ENCODE assay signal across 13 cellular contexts in genomic region chr2:226477221-226478120, GRCh38.
DNase-seq lines count a peak whose midpoint lies in the region; ATAC-seq and TF ChIP-seq lines count a peak whose summit lies in the region.
"Had no signal": no experiment of that assay in that cellular context is flagged by ENCODE, and none has a peak within 500 bp of the region (broad histone marks: within the 10 kb centered on the region; RNA-seq: fewer than 3 reads in every experiment).

No MANE protein-coding gene starts in this region.

- H2AFZ ChIP-seq in ACC112 (ENCODE audit: low read length, unreplicated experiment), result peak overlapping the region; percentile 85

- H3K4me3 ChIP-seq in ACC112 (ENCODE audit: low read depth, low read length), result peak overlapping the region; percentile 43; the same call in 1 of the 2 replicates
- H3K4me3 ChIP-seq in adrenal gland, result no peak overlapping the region
- no peak overlapping the region for H3K4me3 ChIP-seq in psoas muscle
- H3K4me3 ChIP-seq: GM12878, lung had no signal

- no peak for DNase-seq in adrenal gland
- DNase-seq in left ventricle myocardium superior, result no peak
- peak; percentile 15 to 48 for DNase-seq in psoas muscle
- no peak for DNase-seq in activated CD4-positive, CD25-positive, alpha-beta regulatory T cell (lab: John Stamatoyannopoulos, UW)
- DNase-seq in middle frontal gyrus (ENCODE audit: extremely low spot score, low spot score), result no peak
- no peak for DNase-seq in activated CD8-positive, alpha-beta memory T cell treated with anti-CD3 and anti-CD28 coated beads, Interleukin-2, amount 10 ng/mL, durations not matched to agents 7 days and 5 days
- DNase-seq: activated effector memory CD4-positive, alpha-beta T cell treated with Interleukin-2 at 50 U/mL for 16 hours; NCI-H1048; NCI-H524 had no signal

- H3K27me3 ChIP-seq in ACC112 (ENCODE audit: insufficient read depth, low read length) (no peaks in the 10 kb centered on the region), adrenal gland (no peaks in the 10 kb centered on the region), psoas muscle (ENCODE audit: insufficient read depth in 3 of 3, low read length in 2 of 3) (no peaks in the 10 kb centered on the region)

- intact Hi-C loops in adrenal gland (cut with DNase I), result no loop called here
- intact Hi-C loops in left ventricle myocardium superior (cut with micrococcal nuclease), result no loop called here
- intact Hi-C loops in psoas muscle (cut with DNase I), result no loop called here

- H3K36me3 ChIP-seq in ACC112 (ENCODE audit: insufficient read depth, low read length) (0 out of 2 replicates have a peak, but pooled peaks cover 2% of the 10 kb centered on the region), adrenal gland (replicated peaks in 1 of 2) (no peaks in the 10 kb centered on the region), psoas muscle (ENCODE audit: insufficient read depth in 1 of 2, low read depth in 1 of 2) (no peaks in the 10 kb centered on the region)

- peaks cover 3% of the 10 kb centered on the region for H3K27me3 Mint-ChIP-seq in activated CD8-positive, alpha-beta memory T cell treated with anti-CD3 and anti-CD28 coated beads, Interleukin-2, amount 10 ng/mL, durations not matched to agents 7 days and 5 days

- CTCF ChIA-PET in activated CD8-positive, alpha-beta memory T cell treated with anti-CD3 and anti-CD28 coated beads, Interleukin-2, amount 10 ng/mL, durations not matched to agents 7 days and 5 days (lab: Charles Lee), result no interaction called here

- no peak for TF ChIP-seq POLR2A in adrenal gland (IDR thresholded peaks at IDR 0.05)

- no peak overlapping the region for H3K4me3 Mint-ChIP-seq in activated CD8-positive, alpha-beta memory T cell treated with anti-CD3 and anti-CD28 coated beads, Interleukin-2, amount 10 ng/mL, durations not matched to agents 7 days and 5 days

- no peak overlapping the region for H3K27ac Mint-ChIP-seq in activated CD8-positive, alpha-beta memory T cell treated with anti-CD3 and anti-CD28 coated beads, Interleukin-2, amount 10 ng/mL, durations not matched to agents 7 days and 5 days

- 74 to 82% (median 77%) methylated on average over 10 of the region's 10 CpGs for WGBS in adrenal gland, 4 donors
- 33 to 58% (median 41%) methylated on average over 10 of the region's 10 CpGs for WGBS in psoas muscle, 3 donors

- H3K4me1 ChIP-seq in ACC112 (ENCODE audit: control insufficient read depth, insufficient read depth, low read length, unreplicated experiment) (peaks cover 44% of the 10 kb centered on the region), adrenal gland (replicated peaks in 1 of 2) (peaks cover 15 to 20% of the 10 kb centered on the region in 2 donors), psoas muscle (peaks cover 18% of the 10 kb centered on the region)

- no peaks in the 10 kb centered on the region for H3K79me2 ChIP-seq in ACC112 (ENCODE audit: control insufficient read depth, insufficient read depth, low read length, unreplicated experiment)

- no peaks in the 10 kb centered on the region for H3K9me3 ChIP-seq in adrenal gland (replicated peaks in 1 of 3)
- H3K9me3 ChIP-seq in psoas muscle, result no peaks in the 10 kb centered on the region

- ATAC-seq in left ventricle myocardium superior (peak; percentile 79), psoas muscle (peak; percentile 68 to 92 (median 78)), HG02840 (IDR thresholded peaks at IDR 0.05; ENCODE audit: low FRiP score, unreplicated experiment) (no peak)
- ATAC-seq in activated CD8-positive, alpha-beta memory T cell treated with anti-CD3 and anti-CD28 coated beads, Interleukin-2, amount 10 ng/mL, durations not matched to agents 7 days and 5 days, result no peak
- ATAC-seq: GM12878 had no signal

- no peak for TF ChIP-seq CTCF in adrenal gland (IDR thresholded peaks at IDR 0.05)
- TF ChIP-seq CTCF in psoas muscle (IDR thresholded peaks at IDR 0.05), result no peak

- no peaks in the 10 kb centered on the region for H3K4me1 Mint-ChIP-seq in activated CD8-positive, alpha-beta memory T cell treated with anti-CD3 and anti-CD28 coated beads, Interleukin-2, amount 10 ng/mL, durations not matched to agents 7 days and 5 days

- peak overlapping the region; percentile 96 for H3K27ac ChIP-seq in ACC112 (ENCODE audit: low read depth, low read length)
- H3K27ac ChIP-seq in adrenal gland, result peak overlapping the region in 3 of 5 donors; percentile 55 to 75 (median 66)
- H3K27ac ChIP-seq in psoas muscle, result peak overlapping the region; percentile 70

- H3K9me3 Mint-ChIP-seq in activated CD8-positive, alpha-beta memory T cell treated with anti-CD3 and anti-CD28 coated beads, Interleukin-2, amount 10 ng/mL, durations not matched to agents 7 days and 5 days (ENCODE audit: low read depth), result no peaks in the 10 kb centered on the region

- no peaks in the 10 kb centered on the region for H3K36me3 Mint-ChIP-seq in activated CD8-positive, alpha-beta memory T cell treated with anti-CD3 and anti-CD28 coated beads, Interleukin-2, amount 10 ng/mL, durations not matched to agents 7 days and 5 days

Comparison
In these comparisons a context has a peak if more than half of its experiments do, and no peak if none do; other contexts are left out.
1. DNase-seq: peak in psoas muscle (2 of 2); none in adrenal gland (0 of 7), left ventricle myocardium superior (single experiment), activated CD4-positive, CD25-positive, alpha-beta regulatory T cell (0 of 4), middle frontal gyrus (single experiment) and activated CD8-positive, alpha-beta memory T cell treated with anti-CD3 and anti-CD28 coated beads, Interleukin-2, amount 10 ng/mL, durations not matched to agents 7 days and 5 days (single experiment).
2. ATAC-seq: peak in left ventricle myocardium superior (single experiment) and psoas muscle (4 of 4); none in HG02840 (single experiment) and activated CD8-positive, alpha-beta memory T cell treated with anti-CD3 and anti-CD28 coated beads, Interleukin-2, amount 10 ng/mL, durations not matched to agents 7 days and 5 days (single experiment).
3. Peak in every context shown above with its lines, with median percentiles within 50 percentile points of each other: H3K27ac ChIP-seq.